9 cellular contexts compared by ENCODE assay signal in the genomic region with DNA sequence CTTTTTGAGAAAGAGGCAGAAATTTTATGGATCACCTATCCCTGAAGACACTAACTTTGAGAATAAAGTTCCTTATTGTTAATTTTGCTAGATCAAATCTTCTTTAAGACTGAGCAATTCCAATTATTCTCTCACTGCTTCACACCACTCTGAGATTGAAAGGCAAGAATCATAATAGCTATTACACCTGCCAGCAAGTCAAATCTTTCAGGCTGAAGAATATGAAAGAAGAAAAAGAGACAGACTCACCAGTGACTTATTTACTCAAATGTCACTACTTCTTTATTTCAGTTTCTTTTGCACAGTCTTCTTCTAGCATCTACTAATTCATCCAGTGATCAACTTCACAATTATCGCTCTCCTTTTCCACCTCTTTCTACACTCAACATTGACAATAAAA. TPM values are rescaled to one million over a fixed set of nuclear protein-coding genes. Genes with fewer than 3 reads are reported as not detected.
"Had no signal": no experiment of that assay in that cellular context is flagged by ENCODE, and none has a peak within 500 bp of the region (broad histone marks: within the 10 kb centered on the region; RNA-seq: fewer than 3 reads in every experiment).

No MANE protein-coding gene starts in this region.

- H3K27ac ChIP-seq: HL-60, KMS-11 had no signal

- ATAC-seq: HepG2, K562 had no signal

- DNase-seq: IMR-90, KBM-7, KG1 had no signal

- H3K4me2 ChIP-seq: KMS-11 had no signal

- H3K4me3 ChIP-seq: K562 had no signal

- FAIRE-seq: HepG2, HTR-8/SVneo, K562 had no signal

- H3K9ac ChIP-seq: KMS-11 had no signal

RNA-seq across cellular contexts. Expression of gene PLPPR1, which starts 35.9 kb away (rescaled TPM):
- polyA plus RNA-seq: IgD-negative memory B cell, IMR-90, K562 had no signal
